In the genomic region with DNA sequence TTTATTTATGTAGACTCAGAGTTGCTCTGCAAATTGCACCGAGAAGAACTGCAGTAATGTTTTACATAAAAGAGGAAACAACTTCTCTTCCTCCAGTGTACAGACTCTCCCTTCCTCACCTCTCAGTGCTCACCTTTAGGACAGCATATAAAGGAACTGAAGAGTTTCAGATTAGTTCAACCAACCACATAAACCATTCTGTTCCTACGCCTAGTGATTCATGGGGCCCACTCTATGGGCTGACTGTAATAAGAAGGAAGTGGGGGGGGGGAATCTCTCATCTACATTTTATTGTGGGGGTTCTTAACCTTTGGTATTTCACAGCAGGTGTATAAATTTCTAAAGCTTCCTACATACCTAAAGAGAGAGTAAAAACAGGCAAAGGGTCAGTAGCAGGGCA, we compare ENCODE assay signal across 9 cellular contexts. TPM values are rescaled to one million over a fixed set of nuclear protein-coding genes. Genes with fewer than 3 reads are reported as not detected.
DNase-seq lines count a peak whose midpoint lies in the region; ATAC-seq and TF ChIP-seq lines count a peak whose summit lies in the region.
"Had no signal": no experiment of that assay in that cellular context is flagged by ENCODE, and none has a peak within 500 bp of the region (broad histone marks: within the 10 kb centered on the region; RNA-seq: fewer than 3 reads in every experiment).

No MANE protein-coding gene starts in this region.

- peak overlapping the region in 6 of 7 donors; percentile 4 to 89 (median 48) for H3K27ac Mint-ChIP-seq in CD14-positive monocyte

- peaks cover 68 to 76% of the 10 kb centered on the region in 2 donors for H3K36me3 Mint-ChIP-seq in CD14-positive monocyte

- no peak for DNase-seq in CD14-positive monocyte (ENCODE audit: low spot score)
- DNase-seq in activated naive CD4-positive, alpha-beta T cell treated with anti-CD3 and anti-CD28 coated beads, Interleukin-2, amount 50 U/mL, for 16 hours, result peak; percentile 50
- no peak for DNase-seq in amniotic stem cell (lab: John Stamatoyannopoulos, UW)
- no peak for DNase-seq in COR-L47 (lab: John Stamatoyannopoulos, UW)
- no peak for DNase-seq in NCI-H82 treated with DMSO at 0.1 percent for 48 hours (lab: John Stamatoyannopoulos, UW; ENCODE audit: unreplicated experiment)

- intact Hi-C loops in CD14-positive monocyte (cut with micrococcal nuclease), result no loop called here

- TF ChIP-seq CTCF in CD14-positive monocyte (IDR thresholded peaks at IDR 0.05), result no peak

- H3K4me3 Mint-ChIP-seq in CD14-positive monocyte, result no peak overlapping the region
- H3K4me3 Mint-ChIP-seq: type B pancreatic cell had no signal

- H3K9me3 Mint-ChIP-seq in CD14-positive monocyte, result no peaks in the 10 kb centered on the region
- H3K9me3 Mint-ChIP-seq: type B pancreatic cell had no signal

- ATAC-seq in GM19351 (IDR thresholded peaks at IDR 0.05; ENCODE audit: unreplicated experiment), result peak; percentile 94
- peak; percentile 86 for ATAC-seq in HG03342 (IDR thresholded peaks at IDR 0.05; ENCODE audit: unreplicated experiment)
- ATAC-seq in HG03108 (IDR thresholded peaks at IDR 0.05; ENCODE audit: unreplicated experiment), result no peak

- H3K4me1 Mint-ChIP-seq in CD14-positive monocyte, result peaks cover 19% of the 10 kb centered on the region

- H3K27me3 Mint-ChIP-seq in CD14-positive monocyte (ENCODE audit: low read depth in 3 of 3), result no peaks in the 10 kb centered on the region
- H3K27me3 Mint-ChIP-seq: type B pancreatic cell had no signal

RNA-seq across cellular contexts. Expression of a gene that starts 18.3 kb away (rescaled TPM):
- polyA plus RNA-seq in CD14-positive monocyte, result 10 to 100 TPM; 67.1 to 70.1 TPM

RNA-seq across cellular contexts. Expression of a gene that starts 18.4 kb away (rescaled TPM):
- 10 to 100 TPM; 20.6 to 22.2 TPM for polyA plus RNA-seq in CD14-positive monocyte

RNA-seq across cellular contexts. Expression of a gene that starts 36.3 kb away (rescaled TPM):
- polyA plus RNA-seq in CD14-positive monocyte, result 1 to 10 TPM; 4.4 to 6.4 TPM
